In genomic region chr3:196287405-196288140, GRCh38 we compare ENCODE assay signal across 8 cellular contexts. TPM values are rescaled to one million over a fixed set of nuclear protein-coding genes. Genes with fewer than 3 reads are reported as not detected.
DNase-seq lines count a peak whose midpoint lies in the region; ATAC-seq lines count a peak whose summit lies in the region.

TSS of gene PCYT1A (minus strand) at chr3:196287726. CDS start at chr3:196270531, 17,195 bp downstream.

- CTCF ChIA-PET in activated CD4-positive, alpha-beta T cell treated with anti-CD3 and anti-CD28 coated beads, Interleukin-2, amount 10 ng/mL, durations not matched to agents 7 days and 5 days (lab: Charles Lee) = interaction anchor here (0.5 to 1.6 kb wide), 4 partner anchors 9 to 1536 kb away, joined by 3 to 4 read pairs (median 3); no protein-coding TSS in a partner anchor

- peaks cover 42% of the 10 kb centered on the region for H3K4me1 Mint-ChIP-seq in activated CD4-positive, alpha-beta T cell treated with anti-CD3 and anti-CD28 coated beads, Interleukin-2, amount 10 ng/mL, durations not matched to agents 7 days and 5 days

- DNase-seq in Ammon's horn (ENCODE audit: low spot score) = peak; percentile 96
- DNase-seq in GM19240 (ENCODE audit: insufficient read length, low spot score) = peak; percentile 56
- DNase-seq in NCI-H526 (lab: John Stamatoyannopoulos, UW) = peak; percentile 92 to 96
- peak; percentile 82 for DNase-seq in activated CD4-positive, alpha-beta T cell treated with anti-CD3 and anti-CD28 coated beads, Interleukin-2, amount 10 ng/mL, durations not matched to agents 7 days and 5 days
- peak; percentile 22 for DNase-seq in cortex of kidney (lab: John Stamatoyannopoulos, UW)
- peak; percentile 92 for DNase-seq in left colon
- peak; percentile 47 to 59 for DNase-seq in stimulated activated CD4-positive, alpha-beta T cell treated with anti-CD3 and anti-CD28 coated beads, Interleukin-1b, Interleukin-23, amount 100 ng/mL, for 4 hours (ENCODE audit: low read depth in 2 of 2)

- ATAC-seq in HG03457 (IDR thresholded peaks at IDR 0.05; ENCODE audit: unreplicated experiment) (peak; percentile 65), left colon (peak; percentile 96)

- peak within 1 kb of the TSS; percentile 92 for H3K27ac Mint-ChIP-seq in activated CD4-positive, alpha-beta T cell treated with anti-CD3 and anti-CD28 coated beads, Interleukin-2, amount 10 ng/mL, durations not matched to agents 7 days and 5 days

- H3K9me3 Mint-ChIP-seq in activated CD4-positive, alpha-beta T cell treated with anti-CD3 and anti-CD28 coated beads, Interleukin-2, amount 10 ng/mL, durations not matched to agents 7 days and 5 days = no peaks in the 10 kb centered on the region

- intact Hi-C loops in left colon (cut with DNase I, micrococcal nuclease) = no loop called here

- no peaks in the 10 kb centered on the region for H3K27me3 Mint-ChIP-seq in activated CD4-positive, alpha-beta T cell treated with anti-CD3 and anti-CD28 coated beads, Interleukin-2, amount 10 ng/mL, durations not matched to agents 7 days and 5 days

- peak within 1 kb of the TSS; percentile 99 for H3K4me3 Mint-ChIP-seq in activated CD4-positive, alpha-beta T cell treated with anti-CD3 and anti-CD28 coated beads, Interleukin-2, amount 10 ng/mL, durations not matched to agents 7 days and 5 days

- POLR2A ChIA-PET in activated CD4-positive, alpha-beta T cell treated with anti-CD3 and anti-CD28 coated beads, Interleukin-2, amount 10 ng/mL, durations not matched to agents 7 days and 5 days (lab: Charles Lee) = no interaction called here

- peaks cover 20% of the 10 kb centered on the region for H3K36me3 Mint-ChIP-seq in activated CD4-positive, alpha-beta T cell treated with anti-CD3 and anti-CD28 coated beads, Interleukin-2, amount 10 ng/mL, durations not matched to agents 7 days and 5 days (ENCODE audit: low read depth)

RNA-seq across cellular contexts. Expression of gene PCYT1A, which starts in this region (rescaled TPM):
- 10 to 100 TPM; 69.5 to 69.7 TPM for total RNA-seq in activated CD4-positive, alpha-beta T cell treated with anti-CD3 and anti-CD28 coated beads, Interleukin-2, amount 10 ng/mL, durations not matched to agents 7 days and 5 days
- 10 to 100 TPM; 57.7 to 64.6 TPM for total RNA-seq in left colon

Comparison
In these comparisons a context has a peak if more than half of its experiments do, and no peak if none do; other contexts are left out.
1. Peak in every context shown above with its lines: DNase-seq and ATAC-seq.
2. DNase-seq: peak in every context shown above with its lines; median percentile 96 in Ammon's horn; 94 in NCI-H526; 92 in left colon; 82 in activated CD4-positive, alpha-beta T cell treated with anti-CD3 and anti-CD28 coated beads, Interleukin-2, amount 10 ng/mL, durations not matched to agents 7 days and 5 days; 56 in GM19240; 53 in stimulated activated CD4-positive, alpha-beta T cell treated with anti-CD3 and anti-CD28 coated beads, Interleukin-1b, Interleukin-23, amount 100 ng/mL, for 4 hours; 22 in cortex of kidney.